15 cellular contexts compared by ENCODE assay signal in genomic region chr9:94140418-94140780, GRCh38. TPM values are rescaled to one million over a fixed set of nuclear protein-coding genes. Genes with fewer than 3 reads are reported as not detected.
DNase-seq lines count a peak whose midpoint lies in the region; ATAC-seq and TF ChIP-seq lines count a peak whose summit lies in the region.
"Had no signal": no experiment of that assay in that cellular context is flagged by ENCODE, and none has a peak within 500 bp of the region (broad histone marks: within the 10 kb centered on the region; RNA-seq: fewer than 3 reads in every experiment).

No MANE protein-coding gene starts in this region.

- H3K36me3 ChIP-seq in brain microvascular endothelial cell (replicated peaks), result no peaks in the 10 kb centered on the region
- no peaks in the 10 kb centered on the region for H3K36me3 ChIP-seq in left lung
- H3K36me3 ChIP-seq in spleen, result no peaks in the 10 kb centered on the region
- H3K36me3 ChIP-seq: pancreas had no signal

- 45 to 65% (median 61%) methylated on average over 4 of the region's 4 CpGs for WGBS in spleen, 5 donors

- intact Hi-C loops in left lung (cut with DNase I), result no loop called here
- intact Hi-C loops in spleen (cut with DNase I; ENCODE audit: low total_unique reads), result no loop called here
- intact Hi-C loops in activated naive CD4-positive, alpha-beta T cell treated with anti-CD3 and anti-CD28 coated beads for 36 hours (cut with micrococcal nuclease), result no loop called here

- H3K4me1 ChIP-seq in left lung (peaks cover 19 to 24% of the 10 kb centered on the region in 2 donors), spleen (peaks cover 0 to 30% (median 3%) of the 10 kb centered on the region in 6 donors)

- no peaks in the 10 kb centered on the region for H3K27me3 ChIP-seq in brain microvascular endothelial cell (replicated peaks)
- no peaks in the 10 kb centered on the region for H3K27me3 ChIP-seq in left lung
- no peaks in the 10 kb centered on the region for H3K27me3 ChIP-seq in spleen (replicated peaks in 1 of 7)
- H3K27me3 ChIP-seq: pancreas had no signal

- CTCF ChIA-PET in activated naive CD4-positive, alpha-beta T cell treated with anti-CD3 and anti-CD28 coated beads for 36 hours (lab: Charles Lee), result no interaction called here

- DNase-seq in HFFc6, result no peak
- no peak for DNase-seq in brain microvascular endothelial cell
- DNase-seq in left lung, result no peak
- DNase-seq in spleen, result no peak
- no peak for DNase-seq in SIG-M5 (lab: John Stamatoyannopoulos, UW)
- DNase-seq in activated naive CD4-positive, alpha-beta T cell treated with anti-CD3 and anti-CD28 coated beads for 36 hours, result no peak
- DNase-seq: activated CD8-positive, alpha-beta T cell treated with anti-CD3 and anti-CD28 coated beads, Interleukin-2, amount 10 ng/mL, durations not matched to agents 7 days and 5 days; activated naive CD8-positive, alpha-beta T cell treated with anti-CD3 and anti-CD28 coated beads, Interleukin-2, amount 10 ng/mL, durations not matched to agents 7 days and 5 days; CD4-positive, alpha-beta memory T cell; NCI-H2029; T-helper 17 cell had no signal

- H3K27ac Mint-ChIP-seq in HFFc6, result peak overlapping the region; percentile 91
- no peak overlapping the region for H3K27ac Mint-ChIP-seq in activated naive CD4-positive, alpha-beta T cell treated with anti-CD3 and anti-CD28 coated beads for 36 hours
- H3K27ac Mint-ChIP-seq: activated CD8-positive, alpha-beta T cell treated with anti-CD3 and anti-CD28 coated beads, Interleukin-2, amount 10 ng/mL, durations not matched to agents 7 days and 5 days; activated naive CD8-positive, alpha-beta T cell treated with anti-CD3 and anti-CD28 coated beads, Interleukin-2, amount 10 ng/mL, durations not matched to agents 7 days and 5 days; T-helper 17 cell had no signal

- no peaks in the 10 kb centered on the region for H3K36me3 Mint-ChIP-seq in HFFc6 (ENCODE audit: low read depth)
- no peaks in the 10 kb centered on the region for H3K36me3 Mint-ChIP-seq in activated naive CD4-positive, alpha-beta T cell treated with anti-CD3 and anti-CD28 coated beads for 36 hours (ENCODE audit: low read depth)
- H3K36me3 Mint-ChIP-seq: activated naive CD8-positive, alpha-beta T cell treated with anti-CD3 and anti-CD28 coated beads, Interleukin-2, amount 10 ng/mL, durations not matched to agents 7 days and 5 days; CD4-positive, alpha-beta memory T cell had no signal

- no peak overlapping the region for H3K4me3 ChIP-seq in brain microvascular endothelial cell (ENCODE audit: low read depth, low read length)
- no peak overlapping the region for H3K4me3 ChIP-seq in left lung
- no peak overlapping the region for H3K4me3 ChIP-seq in spleen
- H3K4me3 ChIP-seq: pancreas had no signal

- H3K4me3 Mint-ChIP-seq in HFFc6, result peak overlapping the region; percentile 78
- H3K4me3 Mint-ChIP-seq in activated naive CD4-positive, alpha-beta T cell treated with anti-CD3 and anti-CD28 coated beads for 36 hours, result no peak overlapping the region
- H3K4me3 Mint-ChIP-seq: activated CD8-positive, alpha-beta T cell treated with anti-CD3 and anti-CD28 coated beads, Interleukin-2, amount 10 ng/mL, durations not matched to agents 7 days and 5 days; activated naive CD8-positive, alpha-beta T cell treated with anti-CD3 and anti-CD28 coated beads, Interleukin-2, amount 10 ng/mL, durations not matched to agents 7 days and 5 days; CD4-positive, alpha-beta memory T cell; T-helper 17 cell had no signal

- in situ Hi-C loops in brain microvascular endothelial cell (cut with HindIII; ENCODE audit: low pct_ligation_motif_present, low sequenced_read_pairs), result no loop called here

- peaks cover 40% of the 10 kb centered on the region for H3K4me1 Mint-ChIP-seq in HFFc6 (ENCODE audit: low read depth)
- peaks cover under 1% of the 10 kb centered on the region for H3K4me1 Mint-ChIP-seq in activated naive CD4-positive, alpha-beta T cell treated with anti-CD3 and anti-CD28 coated beads for 36 hours (ENCODE audit: low read depth)
- H3K4me1 Mint-ChIP-seq: CD4-positive, alpha-beta memory T cell; T-helper 17 cell had no signal

- no peak for TF ChIP-seq CTCF in HFFc6 (IDR thresholded peaks at IDR 0.05)
- TF ChIP-seq CTCF in brain microvascular endothelial cell (IDR thresholded peaks at IDR 0.05; ENCODE audit: low read depth, low read length, missing control alignments), result no peak
- no peak for TF ChIP-seq CTCF in left lung (IDR thresholded peaks at IDR 0.05)
- TF ChIP-seq CTCF in spleen (IDR thresholded peaks at IDR 0.05 in 8 of 11, conservative IDR thresholded peaks at IDR 0.05 in 3 of 11), result no peak

- peak overlapping the region; percentile 77 for H3K27ac ChIP-seq in brain microvascular endothelial cell
- H3K27ac ChIP-seq in left lung, result peak overlapping the region; percentile 21 to 74
- peak overlapping the region in 7 of 8 donors; percentile 48 to 74 (median 58) for H3K27ac ChIP-seq in spleen
- H3K27ac ChIP-seq: pancreas had no signal

- no peak for TF ChIP-seq POLR2A in spleen (IDR thresholded peaks at IDR 0.05)

- no peaks in the 10 kb centered on the region; the same call in none of the 2 replicates for H3K27me3 Mint-ChIP-seq in HFFc6 (ENCODE audit: insufficient read depth)
- no peaks in the 10 kb centered on the region for H3K27me3 Mint-ChIP-seq in activated naive CD4-positive, alpha-beta T cell treated with anti-CD3 and anti-CD28 coated beads for 36 hours (ENCODE audit: low read depth)
- H3K27me3 Mint-ChIP-seq: IgD-negative memory B cell had no signal

- no peak for ATAC-seq in left lung
- no peak for ATAC-seq in GM21619 (IDR thresholded peaks at IDR 0.05; ENCODE audit: unreplicated experiment)
- ATAC-seq in GM21737 (IDR thresholded peaks at IDR 0.05; ENCODE audit: unreplicated experiment), result no peak
- ATAC-seq: activated CD8-positive, alpha-beta T cell treated with anti-CD3 and anti-CD28 coated beads, Interleukin-2, amount 10 ng/mL, durations not matched to agents 7 days and 5 days; T-helper 17 cell had no signal

- no peaks in the 10 kb centered on the region for H3K9me3 Mint-ChIP-seq in HFFc6
- no peaks in the 10 kb centered on the region for H3K9me3 Mint-ChIP-seq in activated naive CD4-positive, alpha-beta T cell treated with anti-CD3 and anti-CD28 coated beads for 36 hours
- H3K9me3 Mint-ChIP-seq: CD4-positive, alpha-beta memory T cell; IgD-negative memory B cell had no signal

- H3K9me3 ChIP-seq in left lung (no peaks in the 10 kb centered on the region), spleen (no peaks in the 10 kb centered on the region)
- H3K9me3 ChIP-seq: pancreas had no signal

RNA-seq across cellular contexts. Expression of gene PTPDC1, which starts 56.1 kb away (rescaled TPM):
- total RNA-seq in HFFc6 (2021; fragmentation: NEBNext Ultra II Directional; extraction: Animal tissue kit (Norgen Biotek cat#: 25700)), result 1 to 10 TPM; 2.3 to 3.1 (median 2.9) TPM
- total RNA-seq in left lung, result 10 to 100 TPM in 1 of 2 donors, 1 to 10 TPM in 1; 9.2 to 10.3 TPM
- total RNA-seq in spleen, result 10 to 100 TPM in 1 of 7 donors, 1 to 10 TPM in 6; 3.8 to 10.5 (median 6.2) TPM
- 1 to 10 TPM; 1.9 to 2.4 (median 2.2) TPM for polyA plus RNA-seq in spleen
- 1 to 10 TPM; 2.6 TPM for total RNA-seq in activated naive CD4-positive, alpha-beta T cell treated with anti-CD3 and anti-CD28 coated beads for 36 hours
